18 cellular contexts compared by ENCODE assay signal in the genomic region with DNA sequence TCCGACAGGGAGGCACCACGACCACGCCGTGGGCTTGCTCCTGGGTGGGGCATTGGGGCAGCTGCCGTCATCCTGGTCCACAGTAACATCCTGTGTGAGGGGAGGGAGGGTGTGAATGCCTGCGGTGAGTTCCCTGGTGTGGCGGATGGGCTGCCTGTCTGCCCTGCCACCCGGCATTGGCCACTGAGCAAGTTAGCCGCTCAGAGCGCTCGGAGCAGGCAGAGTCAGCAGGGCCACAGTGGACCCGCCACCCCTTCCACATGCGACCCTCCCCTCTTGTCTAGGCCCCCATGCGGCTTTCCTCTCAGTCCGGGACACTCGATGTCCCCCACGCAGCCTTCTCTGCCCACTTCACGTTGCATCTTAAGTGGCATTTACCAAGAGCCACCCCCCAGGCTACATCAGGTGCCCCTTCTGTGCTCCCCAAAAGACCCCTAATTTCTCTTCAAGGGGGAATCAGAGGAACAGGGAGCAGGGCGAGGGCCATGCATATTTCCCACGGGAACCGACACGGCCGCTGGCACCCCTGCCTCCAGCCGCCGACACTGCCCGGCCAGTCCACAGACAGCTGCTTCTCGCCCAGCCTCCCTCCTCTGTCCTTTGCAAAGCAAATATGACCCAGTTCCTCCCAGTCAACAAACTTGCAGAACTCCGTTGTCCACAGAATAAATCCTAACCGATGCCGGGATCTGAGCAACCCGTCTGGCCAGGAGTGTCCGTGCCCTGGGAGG.
"Had no signal": no experiment of that assay in that cellular context is flagged by ENCODE, and none has a peak within 500 bp of the region (broad histone marks: within the 10 kb centered on the region; RNA-seq: fewer than 3 reads in every experiment).

No MANE protein-coding gene starts in this region.

- H3K27me3 ChIP-seq: body of pancreas, transverse colon had no signal

- H3K4me3 ChIP-seq: body of pancreas, gastrocnemius medialis, heart left ventricle, transverse colon had no signal

- DNase-seq: activated gamma-delta T cell; activated T-cell treated with anti-CD3 and anti-CD28 coated beads, Interleukin-2, amount 50 U/mL, for 24 hours; amygdala; body of pancreas; central memory CD4-positive, alpha-beta T cell; dermis blood vessel endothelial cell; erythroblast; gastrocnemius medialis; heart left ventricle; left colon; naive B cell; retina; stimulated activated CD4-positive, alpha-beta T cell treated with anti-CD3 and anti-CD28 coated beads, Interleukin-15, amount 100 ng/mL, for 24 hours; stimulated activated CD4-positive, alpha-beta T cell treated with anti-CD3 and anti-CD28 coated beads, Interleukin-4, amount 100 ng/mL, for 1 hour; stimulated activated naive CD4-positive, alpha-beta T cell; substantia nigra; transverse colon had no signal

- H3K36me3 ChIP-seq: gastrocnemius medialis, heart left ventricle, neutrophil, transverse colon had no signal

- ATAC-seq: body of pancreas, gastrocnemius medialis, heart left ventricle, left colon had no signal

- H3K27ac ChIP-seq: body of pancreas, gastrocnemius medialis, heart left ventricle, neutrophil, transverse colon had no signal

- H3K9me3 ChIP-seq: body of pancreas, gastrocnemius medialis, heart left ventricle, neutrophil, transverse colon had no signal

- H3K4me1 ChIP-seq: body of pancreas, gastrocnemius medialis, heart left ventricle, transverse colon had no signal
